Comparison of ENCODE assay signal across 1 cellular context in genomic region chr16:85905110-85906095, GRCh38.
TF ChIP-seq lines count a peak whose summit lies in the region.

No MANE protein-coding gene starts in this region.

TF ChIP-seq in GM12878, 131 proteins besides CTCF, POLR2A, EP300 and RAD21:
- 0 out of 2 replicates have a peak, but pooled peaks have one; percentile 20 for TF ChIP-seq MTA3 (IDR thresholded peaks at IDR 0.05; ENCODE audit: borderline replicate concordance, low read length)
- no peak for TF ChIP-seq ZBTB4 (CRISPR knock-in tag; IDR thresholded peaks at IDR 0.05)
- no peak for TF ChIP-seq STAT1 (conservative IDR thresholded peaks at IDR 0.05)
- TF ChIP-seq, protein P1, sequence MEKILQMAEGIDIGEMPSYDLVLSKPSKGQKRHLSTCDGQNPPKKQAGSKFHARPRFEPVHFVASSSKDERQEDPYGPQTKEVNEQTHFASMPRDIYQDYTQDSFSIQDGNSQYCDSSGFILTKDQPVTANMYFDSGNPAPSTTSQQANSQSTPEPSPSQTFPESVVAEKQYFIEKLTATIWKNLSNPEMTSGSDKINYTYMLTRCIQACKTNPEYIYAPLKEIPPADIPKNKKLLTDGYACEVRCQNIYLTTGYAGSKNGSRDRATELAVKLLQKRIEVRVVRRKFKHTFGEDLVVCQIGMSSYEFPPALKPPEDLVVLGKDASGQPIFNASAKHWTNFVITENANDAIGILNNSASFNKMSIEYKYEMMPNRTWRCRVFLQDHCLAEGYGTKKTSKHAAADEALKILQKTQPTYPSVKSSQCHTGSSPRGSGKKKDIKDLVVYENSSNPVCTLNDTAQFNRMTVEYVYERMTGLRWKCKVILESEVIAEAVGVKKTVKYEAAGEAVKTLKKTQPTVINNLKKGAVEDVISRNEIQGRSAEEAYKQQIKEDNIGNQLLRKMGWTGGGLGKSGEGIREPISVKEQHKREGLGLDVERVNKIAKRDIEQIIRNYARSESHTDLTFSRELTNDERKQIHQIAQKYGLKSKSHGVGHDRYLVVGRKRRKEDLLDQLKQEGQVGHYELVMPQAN (conservative IDR thresholded peaks at IDR 0.05) = 0 out of 2 replicates have a peak, but pooled peaks have one; percentile 24
- no peak for TF ChIP-seq BACH1 (IDR thresholded peaks at IDR 0.05; ENCODE audit: borderline replicate concordance)
- TF ChIP-seq ASH2L (IDR thresholded peaks at IDR 0.05; ENCODE audit: borderline replicate concordance, low read depth) = no peak
- TF ChIP-seq POLR2AphosphoS5 (IDR thresholded peaks at IDR 0.05; ENCODE audit: low read length) = peak; percentile 21; the same call in 1 of the 2 replicates
TF ChIP-seq in GM12878: peak in this region for 3.
